ENCODE assay signal across 9 cellular contexts in the genomic region with DNA sequence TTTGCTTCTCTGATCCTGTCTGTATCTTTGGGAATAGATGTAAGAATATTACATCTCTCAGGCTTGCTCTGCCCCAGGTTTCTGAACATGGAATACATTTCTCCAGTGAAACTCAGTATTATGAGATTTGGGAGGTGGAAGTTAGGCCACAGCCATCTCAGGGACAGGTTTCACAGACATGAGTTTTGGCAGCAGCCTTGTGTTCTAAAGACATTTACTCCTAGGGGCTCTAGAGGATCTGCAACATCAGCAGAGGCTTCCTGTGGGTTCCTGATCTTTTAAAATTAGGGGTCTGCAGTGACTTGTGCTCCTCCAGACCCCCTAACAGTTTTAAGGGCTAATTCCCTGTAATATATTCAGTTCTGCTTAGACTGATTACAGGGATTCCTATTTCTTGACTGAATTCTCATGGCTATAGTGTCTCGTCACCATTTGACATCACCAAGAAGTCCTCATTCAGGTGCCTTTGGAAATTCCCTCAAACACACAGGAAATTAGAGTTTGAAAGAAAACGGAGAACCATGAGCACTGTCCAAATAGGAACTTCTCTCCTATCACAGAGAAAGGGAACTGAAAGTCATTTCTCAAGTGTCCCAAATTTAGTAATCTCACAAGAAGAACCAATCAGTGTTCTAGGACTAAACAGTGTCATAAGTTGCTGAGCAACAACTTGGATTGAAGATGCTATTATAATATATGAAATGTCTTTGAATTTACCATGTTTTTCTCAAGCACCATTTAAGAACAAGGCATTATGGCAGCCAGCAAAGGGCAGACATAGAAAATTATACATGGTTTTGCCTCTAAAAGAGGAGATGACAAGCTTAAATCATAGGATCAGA. TPM values are rescaled to one million over a fixed set of nuclear protein-coding genes. Genes with fewer than 3 reads are reported as not detected.
DNase-seq lines count a peak whose midpoint lies in the region; ATAC-seq and TF ChIP-seq lines count a peak whose summit lies in the region.
"Had no signal": no experiment of that assay in that cellular context is flagged by ENCODE, and none has a peak within 500 bp of the region (broad histone marks: within the 10 kb centered on the region; RNA-seq: fewer than 3 reads in every experiment).

No MANE protein-coding gene starts in this region.

- H3K36me3 ChIP-seq in upper lobe of right lung, result no peaks in the 10 kb centered on the region

- intact Hi-C loops in upper lobe of right lung (cut with DNase I), result no loop called here

- peaks cover 10% of the 10 kb centered on the region for H3K4me1 ChIP-seq in upper lobe of right lung

- TF ChIP-seq CTCF in fibroblast of villous mesenchyme (IDR thresholded peaks at IDR 0.05; ENCODE audit: insufficient read depth, low read depth, low read length), result no peak
- TF ChIP-seq CTCF in upper lobe of right lung (IDR thresholded peaks at IDR 0.05), result no peak

- peak overlapping the region; percentile 84 for H3K27ac ChIP-seq in upper lobe of right lung

- no peaks in the 10 kb centered on the region for H3K27me3 ChIP-seq in upper lobe of right lung

- ATAC-seq in GM21619 (IDR thresholded peaks at IDR 0.05; ENCODE audit: unreplicated experiment) (peak; percentile 68), upper lobe of right lung (peak; percentile 84)

- no peak overlapping the region for H3K4me3 ChIP-seq in fibroblast of villous mesenchyme (ENCODE audit: low read depth, low read length)
- no peak overlapping the region for H3K4me3 ChIP-seq in upper lobe of right lung

- no peaks in the 10 kb centered on the region for H3K9me3 ChIP-seq in upper lobe of right lung

- DNase-seq in GM03348 (ENCODE audit: low spot score) (peak; percentile 45), LHCN-M2 (ENCODE audit: low read depth) (peak; percentile 17), fibroblast of villous mesenchyme (ENCODE audit: low read depth) (peak; percentile 41), upper lobe of right lung (no peak), NCI-H2029 (lab: John Stamatoyannopoulos, UW) (no peak), nucleus accumbens (lab: John Stamatoyannopoulos, UW) (no peak)
- DNase-seq in stimulated activated CD8-positive, alpha-beta memory T cell treated with anti-CD3 and anti-CD28 coated beads, Interleukin-4, amount 100 ng/mL, for 48 hours, result no peak

RNA-seq across cellular contexts. Expression of a gene that starts 2.5 kb away (rescaled TPM):
- 0.38 and 1.0 TPM in 2 replicates for total RNA-seq in LHCN-M2 (2014; rRNA removed)
- not detected for polyA plus RNA-seq in LHCN-M2 (2012)
- not detected in 2 replicates for total RNA-seq in fibroblast of villous mesenchyme
- 1,444 TPM for total RNA-seq in upper lobe of right lung

RNA-seq across cellular contexts. Expression of a gene that starts 30.2 kb away (rescaled TPM):
- total RNA-seq in LHCN-M2 (2014; rRNA removed) (not detected in 2 replicates), fibroblast of villous mesenchyme (not detected in 2 replicates), upper lobe of right lung (not detected)
- polyA plus RNA-seq in LHCN-M2 (2012), result not detected
- polyA plus RNA-seq: adipose tissue had no signal

Comparison
In these comparisons a context has a peak if more than half of its experiments do, and no peak if none do; other contexts are left out.
1. DNase-seq: peak in GM03348 (single experiment), LHCN-M2 (single experiment) and fibroblast of villous mesenchyme (single experiment); none in upper lobe of right lung (single experiment), stimulated activated CD8-positive, alpha-beta memory T cell treated with anti-CD3 and anti-CD28 coated beads, Interleukin-4, amount 100 ng/mL, for 48 hours (single experiment), NCI-H2029 (single experiment) and nucleus accumbens (0 of 56).
2. RNA of a gene that starts 2.5 kb away (total RNA-seq): 1,444 TPM in upper lobe of right lung (single experiment); 0.38 to 1.0 TPM in LHCN-M2 and not detected in fibroblast of villous mesenchyme; every median in the first group is over 100 times any median in the second.